Comparison of ENCODE assay signal across 1 cellular context in the genomic region with DNA sequence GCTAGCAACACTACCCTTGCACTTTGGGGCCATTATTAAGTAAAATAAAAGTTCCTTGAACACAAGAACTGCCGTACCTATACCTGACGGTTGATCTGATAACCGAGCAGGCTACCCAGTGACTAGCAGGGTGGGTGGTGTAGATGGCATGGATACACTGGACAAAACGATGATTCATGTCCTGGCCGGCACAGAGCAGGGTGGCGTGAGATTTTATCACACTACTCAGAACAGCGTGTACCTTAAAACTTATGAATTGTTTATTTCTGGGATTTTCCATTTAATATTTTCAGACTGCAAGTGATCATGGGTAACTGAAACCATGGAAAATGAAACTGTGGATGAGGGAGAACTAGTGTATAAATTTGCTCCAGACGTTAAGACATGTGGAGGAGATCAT.
TF ChIP-seq lines count a peak whose summit lies in the region.

No MANE protein-coding gene starts in this region.

TF ChIP-seq in HCT116, 20 proteins besides CTCF, POLR2A, EP300 and RAD21:
- TF ChIP-seq FOSL1 (IDR thresholded peaks at IDR 0.05; ENCODE audit: low read depth) (no peak), ZFX (IDR thresholded peaks at IDR 0.05) (no peak), ELF1 (IDR thresholded peaks at IDR 0.05; ENCODE audit: borderline replicate concordance, low read depth) (no peak), SRF (IDR thresholded peaks at IDR 0.05; ENCODE audit: low read depth) (no peak), POLR2AphosphoS5 (IDR thresholded peaks at IDR 0.05; ENCODE audit: low read depth, low read length) (no peak), CEBPB (IDR thresholded peaks at IDR 0.05; ENCODE audit: low read depth) (no peak), EGR1 (IDR thresholded peaks at IDR 0.05; ENCODE audit: low read depth) (no peak), EZH2phosphoT487 (IDR thresholded peaks at IDR 0.05; ENCODE audit: borderline replicate concordance) (no peak), TCF7L2 (IDR thresholded peaks at IDR 0.05; ENCODE audit: borderline replicate concordance, extremely low read depth, insufficient read depth, insufficient read length) (no peak), JUND (IDR thresholded peaks at IDR 0.05) (no peak), YY1 (IDR thresholded peaks at IDR 0.05; ENCODE audit: extremely low read depth, insufficient replicate concordance, low read depth, low read length) (no peak), SIN3A (IDR thresholded peaks at IDR 0.05; ENCODE audit: low read depth) (no peak), REST (IDR thresholded peaks at IDR 0.05; ENCODE audit: low read depth) (no peak), EZH2 (IDR thresholded peaks at IDR 0.05) (no peak), CBX3 (IDR thresholded peaks at IDR 0.05; ENCODE audit: low read depth) (no peak), SP1 (IDR thresholded peaks at IDR 0.05; ENCODE audit: low read depth) (no peak)
- TF ChIP-seq, protein P1, sequence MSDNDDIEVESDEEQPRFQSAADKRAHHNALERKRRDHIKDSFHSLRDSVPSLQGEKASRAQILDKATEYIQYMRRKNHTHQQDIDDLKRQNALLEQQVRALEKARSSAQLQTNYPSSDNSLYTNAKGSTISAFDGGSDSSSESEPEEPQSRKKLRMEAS (IDR thresholded peaks at IDR 0.05), result no peak
- TF ChIP-seq, protein P2, sequence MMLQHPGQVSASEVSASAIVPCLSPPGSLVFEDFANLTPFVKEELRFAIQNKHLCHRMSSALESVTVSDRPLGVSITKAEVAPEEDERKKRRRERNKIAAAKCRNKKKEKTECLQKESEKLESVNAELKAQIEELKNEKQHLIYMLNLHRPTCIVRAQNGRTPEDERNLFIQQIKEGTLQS (IDR thresholded peaks at IDR 0.05), result no peak
- TF ChIP-seq, protein P3, sequence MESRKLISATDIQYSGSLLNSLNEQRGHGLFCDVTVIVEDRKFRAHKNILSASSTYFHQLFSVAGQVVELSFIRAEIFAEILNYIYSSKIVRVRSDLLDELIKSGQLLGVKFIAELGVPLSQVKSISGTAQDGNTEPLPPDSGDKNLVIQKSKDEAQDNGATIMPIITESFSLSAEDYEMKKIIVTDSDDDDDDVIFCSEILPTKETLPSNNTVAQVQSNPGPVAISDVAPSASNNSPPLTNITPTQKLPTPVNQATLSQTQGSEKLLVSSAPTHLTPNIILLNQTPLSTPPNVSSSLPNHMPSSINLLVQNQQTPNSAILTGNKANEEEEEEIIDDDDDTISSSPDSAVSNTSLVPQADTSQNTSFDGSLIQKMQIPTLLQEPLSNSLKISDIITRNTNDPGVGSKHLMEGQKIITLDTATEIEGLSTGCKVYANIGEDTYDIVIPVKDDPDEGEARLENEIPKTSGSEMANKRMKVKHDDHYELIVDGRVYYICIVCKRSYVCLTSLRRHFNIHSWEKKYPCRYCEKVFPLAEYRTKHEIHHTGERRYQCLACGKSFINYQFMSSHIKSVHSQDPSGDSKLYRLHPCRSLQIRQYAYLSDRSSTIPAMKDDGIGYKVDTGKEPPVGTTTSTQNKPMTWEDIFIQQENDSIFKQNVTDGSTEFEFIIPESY (IDR thresholded peaks at IDR 0.05; ENCODE audit: extremely low read depth, insufficient replicate concordance, low read length), result no peak
TF ChIP-seq in HCT116: peak in this region for 0.
